Comparison of ENCODE assay signal across 1 cellular context in genomic region chr11:30488304-30488998, GRCh38.
A peak's percentile ranks its signal among the peaks of the same experiment; 100 is the strongest.
TF ChIP-seq lines count a peak whose summit lies in the region.

No MANE protein-coding gene starts in this region.

TF ChIP-seq in HepG2, 621 proteins besides CTCF, POLR2A, EP300 and RAD21 (continued from another document and continues in another):
- TF ChIP-seq ZBTB40 (IDR thresholded peaks at IDR 0.05) (no peak), ZBTB40 (CRISPR knock-in tag; IDR thresholded peaks at IDR 0.05) (no peak; the same call in 1 of the 2 replicates), THAP7 (CRISPR knock-in tag; IDR thresholded peaks at IDR 0.05) (no peak), ZNF841 (CRISPR knock-in tag; IDR thresholded peaks at IDR 0.05; ENCODE audit: borderline replicate concordance) (no peak), NCOA5 (CRISPR knock-in tag; IDR thresholded peaks at IDR 0.05) (no peak), MTA3 (CRISPR knock-in tag; IDR thresholded peaks at IDR 0.05) (no peak), ZBTB34 (CRISPR knock-in tag; IDR thresholded peaks at IDR 0.05) (no peak), ZNF674 (CRISPR knock-in tag; IDR thresholded peaks at IDR 0.05; ENCODE audit: low read depth) (no peak), TFAP4 (IDR thresholded peaks at IDR 0.05; ENCODE audit: borderline replicate concordance, low read depth) (peak; percentile 82; the same call in 1 of the 2 replicates), FLYWCH1 (CRISPR knock-in tag; IDR thresholded peaks at IDR 0.05) (no peak), JARID2 (CRISPR knock-in tag; IDR thresholded peaks at IDR 0.05; ENCODE audit: insufficient replicate concordance) (no peak), CREM (IDR thresholded peaks at IDR 0.05) (peak; percentile 46; the same call in 1 of the 2 replicates), CREM (CRISPR knock-in tag; IDR thresholded peaks at IDR 0.05) (no peak), ZKSCAN1 (IDR thresholded peaks at IDR 0.05; ENCODE audit: low read length) (no peak), RBM39 (IDR thresholded peaks at IDR 0.05; ENCODE audit: low read depth, low read length, poor library complexity, severe bottlenecking) (no peak), TBX2 (CRISPR knock-in tag; IDR thresholded peaks at IDR 0.05; ENCODE audit: borderline replicate concordance) (peak; percentile 67; the same call in 1 of the 2 replicates), ISL2 (CRISPR knock-in tag; IDR thresholded peaks at IDR 0.05) (peak; percentile 65), ZNF605 (CRISPR knock-in tag; IDR thresholded peaks at IDR 0.05) (no peak), SP4 (CRISPR knock-in tag; IDR thresholded peaks at IDR 0.05) (no peak), DRAP1 (CRISPR knock-in tag; IDR thresholded peaks at IDR 0.05) (no peak), ZNF136 (CRISPR knock-in tag; IDR thresholded peaks at IDR 0.05; ENCODE audit: low read depth) (no peak), ZNF552 (CRISPR knock-in tag; IDR thresholded peaks at IDR 0.05; ENCODE audit: borderline replicate concordance) (no peak), ATF7 (IDR thresholded peaks at IDR 0.05) (no peak), ATF7 (CRISPR knock-in tag; IDR thresholded peaks at IDR 0.05) (no peak), KLF11 (CRISPR knock-in tag; IDR thresholded peaks at IDR 0.05) (0 out of 2 replicates have a peak, but pooled peaks have one; percentile 31), CC2D1A (CRISPR knock-in tag; IDR thresholded peaks at IDR 0.05) (no peak), ZSCAN5A (CRISPR knock-in tag; IDR thresholded peaks at IDR 0.05; ENCODE audit: borderline replicate concordance) (no peak), SRF (IDR thresholded peaks at IDR 0.05; ENCODE audit: low read depth, low read length) (no peak), THAP9 (CRISPR knock-in tag; IDR thresholded peaks at IDR 0.05; ENCODE audit: borderline replicate concordance) (no peak), TBP (CRISPR knock-in tag; IDR thresholded peaks at IDR 0.05) (no peak), ZNF557 (CRISPR knock-in tag; IDR thresholded peaks at IDR 0.05) (no peak), MTA1 (CRISPR knock-in tag; IDR thresholded peaks at IDR 0.05; ENCODE audit: borderline replicate concordance) (no peak), ZNF362 (CRISPR knock-in tag; IDR thresholded peaks at IDR 0.05; ENCODE audit: borderline replicate concordance) (no peak), ZNF772 (CRISPR knock-in tag; IDR thresholded peaks at IDR 0.05) (0 out of 2 replicates have a peak, but pooled peaks have one; percentile 26), ZNF142 (CRISPR knock-in tag; IDR thresholded peaks at IDR 0.05) (no peak), SP2 (CRISPR knock-in tag; IDR thresholded peaks at IDR 0.05) (no peak)
